Comparison of ENCODE assay signal across 15 cellular contexts in genomic region chr11:62387381-62387780, GRCh38. TPM values are rescaled to one million over a fixed set of nuclear protein-coding genes. Genes with fewer than 3 reads are reported as not detected.
DNase-seq lines count a peak whose midpoint lies in the region; ATAC-seq and TF ChIP-seq lines count a peak whose summit lies in the region.
"Had no signal": no experiment of that assay in that cellular context is flagged by ENCODE, and none has a peak within 500 bp of the region (broad histone marks: within the 10 kb centered on the region; RNA-seq: fewer than 3 reads in every experiment).

No MANE protein-coding gene starts in this region.

- H3K9me3 Mint-ChIP-seq in activated naive CD4-positive, alpha-beta T cell treated with anti-CD3 and anti-CD28 coated beads, Interleukin-2, amount 50 U/mL, for 72 hours, result no peaks in the 10 kb centered on the region
- H3K9me3 Mint-ChIP-seq in activated naive CD4-positive, alpha-beta T cell treated with anti-CD3 and anti-CD28 coated beads, Interleukin-2, amount 10 ng/mL, durations not matched to agents 7 days and 5 days, result no peaks in the 10 kb centered on the region
- H3K9me3 Mint-ChIP-seq in WTC11 (no peaks in the 10 kb centered on the region), nephron progenitor cell (no peaks in the 10 kb centered on the region)
- H3K9me3 Mint-ChIP-seq: CD4-positive, alpha-beta memory T cell; H9 had no signal

- CTCF ChIA-PET in activated naive CD4-positive, alpha-beta T cell treated with anti-CD3 and anti-CD28 coated beads, Interleukin-2, amount 10 ng/mL, durations not matched to agents 7 days and 5 days (lab: Charles Lee), result interaction anchor here (1.7 kb wide), 1 partner anchor 156 kb away, joined by 4 read pairs; no protein-coding TSS in a partner anchor
- CTCF ChIA-PET in WTC11 (lab: Charles Lee), result interaction anchor here (0.7 kb wide), 1 partner anchor 14 kb away, joined by 3 read pairs; no protein-coding TSS in a partner anchor

- TF ChIP-seq CTCF in WTC11 (IDR thresholded peaks at IDR 0.05) (no peak), nephron progenitor cell (IDR thresholded peaks at IDR 0.05) (no peak)

- POLR2A ChIA-PET in WTC11 (lab: Charles Lee), result no interaction called here

- H3K27me3 Mint-ChIP-seq in activated naive CD4-positive, alpha-beta T cell treated with anti-CD3 and anti-CD28 coated beads, Interleukin-2, amount 10 ng/mL, durations not matched to agents 7 days and 5 days, result peaks cover 5% of the 10 kb centered on the region
- H3K27me3 Mint-ChIP-seq in WTC11 (ENCODE audit: low read depth), result no peaks in the 10 kb centered on the region
- no peaks in the 10 kb centered on the region for H3K27me3 Mint-ChIP-seq in nephron progenitor cell (ENCODE audit: low read depth, poor library complexity)
- H3K27me3 Mint-ChIP-seq: B cell; CD4-positive, alpha-beta memory T cell had no signal

- H3K36me3 Mint-ChIP-seq in activated naive CD4-positive, alpha-beta T cell treated with anti-CD3 and anti-CD28 coated beads, Interleukin-2, amount 50 U/mL, for 72 hours, result no peaks in the 10 kb centered on the region
- no peaks in the 10 kb centered on the region for H3K36me3 Mint-ChIP-seq in activated naive CD4-positive, alpha-beta T cell treated with anti-CD3 and anti-CD28 coated beads, Interleukin-2, amount 10 ng/mL, durations not matched to agents 7 days and 5 days
- H3K36me3 Mint-ChIP-seq in WTC11 (no peaks in the 10 kb centered on the region), nephron progenitor cell (ENCODE audit: low read depth) (no peaks in the 10 kb centered on the region)
- H3K36me3 Mint-ChIP-seq: CD4-positive, alpha-beta memory T cell had no signal

- peaks cover 20% of the 10 kb centered on the region for H3K4me1 Mint-ChIP-seq in activated naive CD4-positive, alpha-beta T cell treated with anti-CD3 and anti-CD28 coated beads, Interleukin-2, amount 10 ng/mL, durations not matched to agents 7 days and 5 days
- peaks cover 7% of the 10 kb centered on the region for H3K4me1 Mint-ChIP-seq in WTC11
- peaks cover 30% of the 10 kb centered on the region for H3K4me1 Mint-ChIP-seq in nephron progenitor cell
- H3K4me1 Mint-ChIP-seq: B cell had no signal

- DNase-seq in activated naive CD4-positive, alpha-beta T cell treated with anti-CD3 and anti-CD28 coated beads, Interleukin-2, amount 50 U/mL, for 72 hours (ENCODE audit: low spot score in 2 of 2), result peak in 1 of 2 donors; percentile 14
- DNase-seq in activated naive CD4-positive, alpha-beta T cell treated with anti-CD3 and anti-CD28 coated beads, Interleukin-2, amount 10 ng/mL, durations not matched to agents 7 days and 5 days, result no peak
- peak; percentile 1 for DNase-seq in WTC11 (ENCODE audit: low spot score)
- no peak for DNase-seq in nephron progenitor cell
- DNase-seq in NCI-H1417 treated with DMSO at 0.1 percent for 48 hours (lab: John Stamatoyannopoulos, UW), result no peak
- DNase-seq in NCI-H345 (lab: John Stamatoyannopoulos, UW), result no peak
- DNase-seq in NOMO-1 (lab: John Stamatoyannopoulos, UW; ENCODE audit: unreplicated experiment in 2 of 2), result no peak
- DNase-seq: C1 segment of cervical spinal cord; CD4-positive, alpha-beta memory T cell; DMS79; GOT3; H9 had no signal

- no peak for ATAC-seq in activated naive CD4-positive, alpha-beta T cell treated with anti-CD3 and anti-CD28 coated beads, Interleukin-2, amount 50 U/mL, for 72 hours
- no peak for ATAC-seq in WTC11

- peak overlapping the region; percentile 26 to 31 for H3K27ac Mint-ChIP-seq in activated naive CD4-positive, alpha-beta T cell treated with anti-CD3 and anti-CD28 coated beads, Interleukin-2, amount 50 U/mL, for 72 hours
- no peak overlapping the region for H3K27ac Mint-ChIP-seq in activated naive CD4-positive, alpha-beta T cell treated with anti-CD3 and anti-CD28 coated beads, Interleukin-2, amount 10 ng/mL, durations not matched to agents 7 days and 5 days
- H3K27ac Mint-ChIP-seq in WTC11 (no peak overlapping the region), nephron progenitor cell (peak overlapping the region; percentile 9)
- H3K27ac Mint-ChIP-seq: B cell; CD4-positive, alpha-beta memory T cell; H9 had no signal

- H3K4me3 Mint-ChIP-seq in activated naive CD4-positive, alpha-beta T cell treated with anti-CD3 and anti-CD28 coated beads, Interleukin-2, amount 10 ng/mL, durations not matched to agents 7 days and 5 days, result no peak overlapping the region
- no peak overlapping the region for H3K4me3 Mint-ChIP-seq in WTC11
- no peak overlapping the region for H3K4me3 Mint-ChIP-seq in nephron progenitor cell
- H3K4me3 Mint-ChIP-seq: B cell, H9 had no signal

TF ChIP-seq in WTC11, 78 proteins besides CTCF, POLR2A, EP300 and RAD21:
- TF ChIP-seq ZNF671 (CRISPR knock-in tag; IDR thresholded peaks at IDR 0.05) (no peak), SOX15 (CRISPR knock-in tag; IDR thresholded peaks at IDR 0.05) (no peak), ELF4 (CRISPR knock-in tag; IDR thresholded peaks at IDR 0.05; ENCODE audit: low read depth) (no peak), ZSCAN18 (CRISPR knock-in tag; IDR thresholded peaks at IDR 0.05) (no peak)

RNA-seq across cellular contexts. Expression of gene SCGB1A1, which starts 31.5 kb away (rescaled TPM):
- not detected for total RNA-seq in activated naive CD4-positive, alpha-beta T cell treated with anti-CD3 and anti-CD28 coated beads, Interleukin-2, amount 50 U/mL, for 72 hours
- 1.1 to 1.6 TPM (median 1.2 TPM) in 3 replicates for total RNA-seq in WTC11 (2021)
- total RNA-seq: B cell; CD4-positive, alpha-beta memory T cell; G401; H9; HT-29 had no signal

RNA-seq across cellular contexts. Expression of gene ASRGL1, which starts 50.1 kb away (rescaled TPM):
- 1 to 10 TPM; 5.5 to 8.1 TPM for total RNA-seq in activated naive CD4-positive, alpha-beta T cell treated with anti-CD3 and anti-CD28 coated beads, Interleukin-2, amount 50 U/mL, for 72 hours
- 36.3 to 51.6 TPM (median 41.5 TPM) in 3 replicates for total RNA-seq in WTC11 (2021)

Comparison
In these comparisons a context has a peak if more than half of its experiments do, and no peak if none do; other contexts are left out.
1. H3K27ac Mint-ChIP-seq: peak in activated naive CD4-positive, alpha-beta T cell treated with anti-CD3 and anti-CD28 coated beads, Interleukin-2, amount 50 U/mL, for 72 hours (2 of 2) and nephron progenitor cell (single experiment); none in activated naive CD4-positive, alpha-beta T cell treated with anti-CD3 and anti-CD28 coated beads, Interleukin-2, amount 10 ng/mL, durations not matched to agents 7 days and 5 days (single experiment) and WTC11 (single experiment).